In the genomic region with DNA sequence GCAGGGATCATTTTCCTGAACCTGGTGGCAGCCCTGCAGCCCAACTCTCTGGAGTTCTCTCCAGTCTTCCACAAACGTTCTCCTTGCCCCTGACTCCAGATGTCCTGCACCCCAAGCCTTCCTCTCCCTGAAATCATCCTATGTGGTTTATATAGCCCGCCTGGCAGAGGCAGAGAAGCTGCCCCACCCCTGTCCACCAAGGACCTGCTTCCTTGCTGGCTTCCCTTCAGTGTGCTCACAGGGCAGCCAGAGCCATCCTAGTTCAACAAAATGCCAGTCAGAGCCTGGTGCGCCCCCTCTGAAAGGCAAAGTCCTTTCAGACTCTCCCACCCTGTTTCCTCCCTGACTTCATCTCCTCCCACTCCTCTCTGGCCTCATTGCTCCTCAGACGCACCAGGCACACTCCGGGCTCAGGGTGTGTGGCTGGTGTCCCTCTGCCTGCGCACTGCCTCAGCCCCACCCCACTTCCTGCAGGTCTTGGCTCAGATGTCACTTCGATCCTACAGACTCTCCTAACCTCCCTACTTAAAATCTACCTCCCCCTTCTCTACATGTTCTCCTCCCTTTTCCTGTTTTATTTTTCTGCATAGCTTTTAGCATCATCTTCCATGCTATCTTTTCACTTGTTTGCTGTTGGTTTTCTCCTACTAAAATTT, we compare ENCODE assay signal across 1 cellular context.
TF ChIP-seq lines count a peak whose summit lies in the region.

No MANE protein-coding gene starts in this region.

TF ChIP-seq in WTC11, 78 proteins besides CTCF, POLR2A, EP300 and RAD21 (continued from another document):
- TF ChIP-seq, protein P1, sequence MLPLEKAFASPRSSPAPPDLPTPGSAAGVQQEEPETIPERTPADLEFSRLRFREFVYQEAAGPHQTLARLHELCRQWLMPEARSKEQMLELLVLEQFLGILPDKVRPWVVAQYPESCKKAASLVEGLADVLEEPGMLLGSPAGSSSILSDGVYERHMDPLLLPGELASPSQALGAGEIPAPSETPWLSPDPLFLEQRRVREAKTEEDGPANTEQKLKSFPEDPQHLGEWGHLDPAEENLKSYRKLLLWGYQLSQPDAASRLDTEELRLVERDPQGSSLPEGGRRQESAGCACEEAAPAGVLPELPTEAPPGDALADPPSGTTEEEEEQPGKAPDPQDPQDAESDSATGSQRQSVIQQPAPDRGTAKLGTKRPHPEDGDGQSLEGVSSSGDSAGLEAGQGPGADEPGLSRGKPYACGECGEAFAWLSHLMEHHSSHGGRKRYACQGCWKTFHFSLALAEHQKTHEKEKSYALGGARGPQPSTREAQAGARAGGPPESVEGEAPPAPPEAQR (CRISPR knock-in tag; IDR thresholded peaks at IDR 0.05) = no peak
- TF ChIP-seq ARID4B (CRISPR knock-in tag; IDR thresholded peaks at IDR 0.05; ENCODE audit: borderline replicate concordance) (no peak), MYBL2 (CRISPR knock-in tag; IDR thresholded peaks at IDR 0.05) (no peak)
- TF ChIP-seq, protein P2, sequence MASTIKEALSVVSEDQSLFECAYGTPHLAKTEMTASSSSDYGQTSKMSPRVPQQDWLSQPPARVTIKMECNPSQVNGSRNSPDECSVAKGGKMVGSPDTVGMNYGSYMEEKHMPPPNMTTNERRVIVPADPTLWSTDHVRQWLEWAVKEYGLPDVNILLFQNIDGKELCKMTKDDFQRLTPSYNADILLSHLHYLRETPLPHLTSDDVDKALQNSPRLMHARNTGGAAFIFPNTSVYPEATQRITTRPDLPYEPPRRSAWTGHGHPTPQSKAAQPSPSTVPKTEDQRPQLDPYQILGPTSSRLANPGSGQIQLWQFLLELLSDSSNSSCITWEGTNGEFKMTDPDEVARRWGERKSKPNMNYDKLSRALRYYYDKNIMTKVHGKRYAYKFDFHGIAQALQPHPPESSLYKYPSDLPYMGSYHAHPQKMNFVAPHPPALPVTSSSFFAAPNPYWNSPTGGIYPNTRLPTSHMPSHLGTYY (CRISPR knock-in tag; IDR thresholded peaks at IDR 0.05) = no peak
